8 cellular contexts compared by ENCODE assay signal in the genomic region with DNA sequence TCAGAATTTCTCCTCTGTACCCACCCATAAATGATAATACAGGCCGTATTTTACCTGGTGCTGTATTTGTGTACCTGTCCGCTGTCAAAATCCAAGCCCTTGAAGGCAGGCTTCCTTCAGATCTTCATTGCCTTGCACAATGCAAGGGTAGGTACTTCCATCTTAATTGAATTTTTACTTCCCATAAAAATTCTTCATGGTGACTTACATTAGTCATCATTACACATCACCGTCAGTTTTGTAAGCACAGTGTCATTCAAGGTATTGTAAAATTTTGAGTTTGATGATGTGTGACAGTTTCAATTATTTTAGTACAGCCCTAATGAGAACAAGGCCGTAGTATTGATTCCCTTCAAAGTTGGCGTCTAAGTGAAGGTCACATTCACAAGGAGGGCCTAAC. TPM values are rescaled to one million over a fixed set of nuclear protein-coding genes. Genes with fewer than 3 reads are reported as not detected.
DNase-seq lines count a peak whose midpoint lies in the region; ATAC-seq and TF ChIP-seq lines count a peak whose summit lies in the region.

No MANE protein-coding gene starts in this region.

- H3K9ac ChIP-seq in endocrine pancreas (ENCODE audit: control insufficient read depth, insufficient read depth, low read length) = peak overlapping the region; percentile 32

- peak overlapping the region; percentile 100 for H3K4me3 Mint-ChIP-seq in activated naive CD4-positive, alpha-beta T cell treated with anti-CD3 and anti-CD28 coated beads for 36 hours
- H3K4me3 Mint-ChIP-seq in naive thymus-derived CD8-positive, alpha-beta T cell = peak overlapping the region; percentile 98 to 100 (median 99)

- no peaks in the 10 kb centered on the region for H3K27me3 ChIP-seq in endocrine pancreas (ENCODE audit: control insufficient read depth, insufficient read depth, low read length)

- no peaks in the 10 kb centered on the region for H3K9me3 ChIP-seq in endocrine pancreas (ENCODE audit: control insufficient read depth, low read length)

- no peak for ATAC-seq in naive thymus-derived CD8-positive, alpha-beta T cell
- ATAC-seq in GM21619 (IDR thresholded peaks at IDR 0.05; ENCODE audit: unreplicated experiment) (no peak), GM19395 (IDR thresholded peaks at IDR 0.05; ENCODE audit: unreplicated experiment) (no peak)

- H3K4me3 ChIP-seq in endocrine pancreas (ENCODE audit: control insufficient read depth, insufficient read depth, low read length) = peak overlapping the region; percentile 98

- no peaks in the 10 kb centered on the region for H3K36me3 ChIP-seq in endocrine pancreas (ENCODE audit: control insufficient read depth, insufficient read depth, low read length)

- H3K9me3 Mint-ChIP-seq in activated naive CD4-positive, alpha-beta T cell treated with anti-CD3 and anti-CD28 coated beads for 36 hours = no peaks in the 10 kb centered on the region
- peaks cover 0 to 3% (median 0%) of the 10 kb centered on the region in 9 donors for H3K9me3 Mint-ChIP-seq in naive thymus-derived CD8-positive, alpha-beta T cell

- H3K4me1 Mint-ChIP-seq in activated naive CD4-positive, alpha-beta T cell treated with anti-CD3 and anti-CD28 coated beads for 36 hours (ENCODE audit: low read depth) = peaks cover 37% of the 10 kb centered on the region
- H3K4me1 Mint-ChIP-seq in naive thymus-derived CD8-positive, alpha-beta T cell = peaks cover 20 to 54% (median 46%) of the 10 kb centered on the region in 4 donors

- POLR2A ChIA-PET in RWPE1 (lab: Yijun Ruan, JAX; ENCODE audit: low non-redundant PET) = no interaction called here
- POLR2A ChIA-PET in naive thymus-derived CD8-positive, alpha-beta T cell (lab: Charles Lee) = interaction anchor here (0.6 to 2.7 kb wide), 14 partner anchors 8 to 514 kb away, joined by 3 to 35 read pairs (median 8); a partner anchor contains a TSS

- no peak overlapping the region for H3K27ac ChIP-seq in RWPE1

- H3K4me1 ChIP-seq in endocrine pancreas (ENCODE audit: control insufficient read depth, insufficient read depth, low read length) = peaks cover 5% of the 10 kb centered on the region

- H3K27ac Mint-ChIP-seq in activated naive CD4-positive, alpha-beta T cell treated with anti-CD3 and anti-CD28 coated beads for 36 hours = peak overlapping the region; percentile 100
- H3K27ac Mint-ChIP-seq in naive thymus-derived CD8-positive, alpha-beta T cell = peak overlapping the region; percentile 100

- intact Hi-C loops in activated naive CD4-positive, alpha-beta T cell treated with anti-CD3 and anti-CD28 coated beads for 36 hours (cut with micrococcal nuclease) = loop anchor here (1.0 to 5.0 kb wide), 6 partner anchors 59 to 421 kb away; a partner anchor contains a TSS

- TF ChIP-seq CTCF in RWPE1 (conservative IDR thresholded peaks at IDR 0.05; ENCODE audit: low read depth) = no peak

- DNase-seq in activated naive CD4-positive, alpha-beta T cell treated with anti-CD3 and anti-CD28 coated beads for 36 hours = no peak
- no peak for DNase-seq in activated naive CD4-positive, alpha-beta T cell treated with Interleukin-2 at 50 U/mL for 16 hours
- DNase-seq in RWPE1 (ENCODE audit: low spot score) (peak; percentile 65), NCI-H82 (lab: John Stamatoyannopoulos, UW) (no peak)
- DNase-seq in naive thymus-derived CD8-positive, alpha-beta T cell = peak in 2 of 10 donors; percentile 30 to 35

- H3K27me3 Mint-ChIP-seq in activated naive CD4-positive, alpha-beta T cell treated with anti-CD3 and anti-CD28 coated beads for 36 hours (ENCODE audit: low read depth) = no peaks in the 10 kb centered on the region
- peaks cover 0 to 3% (median 0%) of the 10 kb centered on the region in 5 donors for H3K27me3 Mint-ChIP-seq in naive thymus-derived CD8-positive, alpha-beta T cell

- H3K36me3 Mint-ChIP-seq in activated naive CD4-positive, alpha-beta T cell treated with anti-CD3 and anti-CD28 coated beads for 36 hours (ENCODE audit: low read depth) = peaks cover 8% of the 10 kb centered on the region
- peaks cover 0 to 17% (median 6%) of the 10 kb centered on the region in 3 donors for H3K36me3 Mint-ChIP-seq in naive thymus-derived CD8-positive, alpha-beta T cell

- CTCF ChIA-PET in activated naive CD4-positive, alpha-beta T cell treated with anti-CD3 and anti-CD28 coated beads for 36 hours (lab: Charles Lee) = interaction anchor here (0.7 to 1.4 kb wide), 4 partner anchors 12 to 412 kb away, joined by 3 to 4 read pairs (median 4); no protein-coding TSS in a partner anchor
- CTCF ChIA-PET in RWPE1 (lab: Yijun Ruan, JAX) = interaction anchor here (0.7 kb wide), 1 partner anchor 185 kb away, joined by 5 read pairs; no protein-coding TSS in a partner anchor

RNA-seq across cellular contexts. Expression of a gene that starts 0.8 kb away (rescaled TPM):
- total RNA-seq in activated naive CD4-positive, alpha-beta T cell treated with anti-CD3 and anti-CD28 coated beads for 36 hours = 10 to 100 TPM; 33.2 to 40.5 TPM
- 10 to 100 TPM; 42.5 to 45.7 TPM for total RNA-seq in naive thymus-derived CD8-positive, alpha-beta T cell
- 10 to 100 TPM; 31.8 to 58.7 (median 35.8) TPM for polyA plus RNA-seq in naive thymus-derived CD8-positive, alpha-beta T cell
